In the genomic region with DNA sequence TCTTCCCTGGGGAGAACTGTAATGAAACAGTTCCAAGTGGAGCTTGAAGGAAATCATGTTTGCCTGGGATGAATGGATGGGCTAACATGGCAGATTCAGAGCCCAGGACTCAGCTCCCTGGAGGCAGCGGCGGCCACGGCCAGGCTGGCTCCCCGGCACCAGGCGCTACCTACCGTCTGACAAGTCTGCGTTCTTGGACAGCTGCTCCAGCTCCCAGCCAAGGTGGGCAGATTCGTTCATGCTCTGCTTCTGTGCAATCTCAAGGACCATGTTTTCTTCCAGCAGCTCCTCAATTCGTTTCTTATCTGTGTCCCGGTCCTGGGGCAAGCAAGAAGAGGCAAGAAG, we compare ENCODE assay signal across 8 cellular contexts.
DNase-seq lines count a peak whose midpoint lies in the region; ATAC-seq and TF ChIP-seq lines count a peak whose summit lies in the region.
"Had no signal": no experiment of that assay in that cellular context is flagged by ENCODE, and none has a peak within 500 bp of the region (broad histone marks: within the 10 kb centered on the region; RNA-seq: fewer than 3 reads in every experiment).

No MANE protein-coding gene starts in this region.

- H3K9me3 ChIP-seq in SU-DHL-6 (ENCODE audit: insufficient read depth, low read length) (no peaks in the 10 kb centered on the region), fibroblast of lung (ENCODE audit: control insufficient read depth, insufficient read depth, low read depth, low read length) (no peaks in the 10 kb centered on the region)

- H3K27me3 ChIP-seq in SU-DHL-6 (ENCODE audit: low read length) (no peaks in the 10 kb centered on the region), fibroblast of lung (ENCODE audit: control insufficient read depth, insufficient read depth, low read length) (no peaks in the 10 kb centered on the region)

- H3K4me3 ChIP-seq in GM08714 (ENCODE audit: low read length) (peak overlapping the region; percentile 3; the same call in 1 of the 2 replicates), SU-DHL-6 (ENCODE audit: insufficient read depth, low read length, poor library complexity, severe bottlenecking) (no peak overlapping the region), fibroblast of lung (replicated peaks in 1 of 4; ENCODE audit: control extremely low read depth in 1 of 4, insufficient read depth in 1 of 4, low read depth in 3 of 4, low read length in 4 of 4) (no peak overlapping the region), skin epidermis (peak overlapping the region in 1 of 7 experiments; percentile 29)

- H4K20me1 ChIP-seq in SU-DHL-6 (ENCODE audit: low read depth, low read length) (no peaks in the 10 kb centered on the region), fibroblast of lung (ENCODE audit: control insufficient read depth, extremely low read depth, insufficient read depth, low read length) (no peaks in the 10 kb centered on the region)

- H2AFZ ChIP-seq in SU-DHL-6 (ENCODE audit: low read depth, low read length, severe bottlenecking) (no peak overlapping the region), fibroblast of lung (ENCODE audit: low read length) (no peak overlapping the region)

- H3K36me3 ChIP-seq in SU-DHL-6 (ENCODE audit: low read length) (peaks cover 6% of the 10 kb centered on the region; the same call in 1 of the 2 replicates), fibroblast of lung (ENCODE audit: control insufficient read depth, insufficient read depth, low read length) (no peaks in the 10 kb centered on the region)

- H3F3A ChIP-seq in SU-DHL-6 (ENCODE audit: insufficient read depth): peaks cover 35% of the 10 kb centered on the region

- no peak for DNase-seq in fibroblast of lung (ENCODE audit: low read depth in 2 of 2)
- no peak for DNase-seq in NCI-H446 (lab: John Stamatoyannopoulos, UW)
- DNase-seq in NCI-H1930 (lab: John Stamatoyannopoulos, UW): no peak
- DNase-seq: NCI-H1048 had no signal

- no peaks in the 10 kb centered on the region for H3K4me1 ChIP-seq in fibroblast of lung (ENCODE audit: control insufficient read depth, extremely low read depth, insufficient read depth, low read length)

- TF ChIP-seq CTCF in SU-DHL-6 (IDR thresholded peaks at IDR 0.05; ENCODE audit: insufficient read depth, low read length, poor library complexity, severe bottlenecking) (no peak), fibroblast of lung (conservative IDR thresholded peaks at IDR 0.05 in 1 of 2, IDR thresholded peaks at IDR 0.05 in 1 of 2; ENCODE audit: low read depth in 1 of 2, low read length in 2 of 2) (no peak)

- ATAC-seq in HG03175 (IDR thresholded peaks at IDR 0.05; ENCODE audit: unreplicated experiment): no peak

- H3K79me2 ChIP-seq in SU-DHL-6 (ENCODE audit: insufficient read depth, low read length) (peaks cover 15% of the 10 kb centered on the region), fibroblast of lung (ENCODE audit: control insufficient read depth, insufficient read depth, low read length) (no peaks in the 10 kb centered on the region)

- peak overlapping the region; percentile 91 for H3K27ac ChIP-seq in SU-DHL-6 (ENCODE audit: low read depth, low read length)
- H3K27ac ChIP-seq in fibroblast of lung (ENCODE audit: insufficient read depth, low read length): no peak overlapping the region
- peak overlapping the region in 19 of 21 experiments; percentile 42 to 84 (median 67) for H3K27ac ChIP-seq in skin epidermis

- peak overlapping the region; percentile 58 for H3K4me2 ChIP-seq in SU-DHL-6 (ENCODE audit: low read depth, low read length, poor library complexity, severe bottlenecking)
- H3K4me2 ChIP-seq in fibroblast of lung (ENCODE audit: extremely low read depth, insufficient read depth, low read length): peak overlapping the region; percentile 44

- no peaks in the 10 kb centered on the region for H3K9me2 ChIP-seq in SU-DHL-6 (replicated peaks; ENCODE audit: insufficient read depth, low read length)

- H3K9ac ChIP-seq in SU-DHL-6 (ENCODE audit: low read length) (peak overlapping the region; percentile 42), fibroblast of lung (ENCODE audit: insufficient read depth, low read length) (no peak overlapping the region)
